16 cellular contexts compared by ENCODE assay signal in genomic region chr12:6145584-6145983, GRCh38. TPM values are rescaled to one million over a fixed set of nuclear protein-coding genes. Genes with fewer than 3 reads are reported as not detected.
DNase-seq lines count a peak whose midpoint lies in the region; ATAC-seq and TF ChIP-seq lines count a peak whose summit lies in the region.
"Had no signal": no experiment of that assay in that cellular context is flagged by ENCODE, and none has a peak within 500 bp of the region (broad histone marks: within the 10 kb centered on the region; RNA-seq: fewer than 3 reads in every experiment).

No MANE protein-coding gene starts in this region.

- H3K27me3 ChIP-seq in CD4-positive, CD25-positive, alpha-beta regulatory T cell (ENCODE audit: control insufficient read depth, insufficient read depth, low read length), result no peaks in the 10 kb centered on the region
- H3K27me3 ChIP-seq in lower lobe of right lung (ENCODE audit: low read depth), result no peaks in the 10 kb centered on the region
- H3K27me3 ChIP-seq: ascending aorta, gastrocnemius medialis had no signal

- DNase-seq in Ammon's horn (ENCODE audit: low spot score) (peak; percentile 42), T-cell (no peak), lower lobe of right lung (no peak), AG08395 (ENCODE audit: low spot score) (no peak), NCI-H2171 (lab: John Stamatoyannopoulos, UW) (no peak)
- peak in 1 of 3 donors; percentile 39 for DNase-seq in CD4-positive, CD25-positive, alpha-beta regulatory T cell
- DNase-seq: activated CD4-positive, alpha-beta memory T cell treated with anti-CD3 and anti-CD28 coated beads, Interleukin-2, amount 10 ng/mL, durations not matched to agents 7 days and 5 days; DMS153; gastrocnemius medialis; HCEC 1CT; mammary epithelial cell; NCI-H1694 treated with DMSO at 0.1 percent for 48 hours; NCI-H446 treated with DMSO at 0.1 percent for 48 hours had no signal

- peaks cover 7 to 45% (median 23%) of the 10 kb centered on the region in 4 donors for H3K4me1 Mint-ChIP-seq in CD4-positive, CD25-positive, alpha-beta regulatory T cell
- peaks cover 39 to 48% (median 43%) of the 10 kb centered on the region in 3 donors for H3K4me1 Mint-ChIP-seq in T-cell

- CTCF ChIA-PET in T-cell (lab: Charles Lee), result interaction anchor here in 1 of 2 donors (0.7 kb wide), 1 partner anchor 189 kb away, joined by 3 read pairs; no protein-coding TSS in a partner anchor

- no peak overlapping the region for H3K4me3 ChIP-seq in CD4-positive, CD25-positive, alpha-beta regulatory T cell (ENCODE audit: low read depth, low read length)
- H3K4me3 ChIP-seq in lower lobe of right lung, result no peak overlapping the region
- H3K4me3 ChIP-seq: ascending aorta, gastrocnemius medialis had no signal

- H3K36me3 Mint-ChIP-seq in CD4-positive, CD25-positive, alpha-beta regulatory T cell, result no peaks in the 10 kb centered on the region
- no peaks in the 10 kb centered on the region for H3K36me3 Mint-ChIP-seq in T-cell

- no peak for TF ChIP-seq CTCF in lower lobe of right lung (IDR thresholded peaks at IDR 0.05)

- intact Hi-C loops in lower lobe of right lung (cut with DNase I), result no loop called here

- no peaks in the 10 kb centered on the region for H3K36me3 ChIP-seq in CD4-positive, CD25-positive, alpha-beta regulatory T cell (ENCODE audit: control insufficient read depth, insufficient read depth, low read length)
- H3K36me3 ChIP-seq in lower lobe of right lung, result no peaks in the 10 kb centered on the region
- H3K36me3 ChIP-seq: ascending aorta, gastrocnemius medialis had no signal

- no peak for ATAC-seq in CD4-positive, CD25-positive, alpha-beta regulatory T cell (ENCODE audit: low read depth in 2 of 2)
- ATAC-seq in T-cell (replicated peaks in 1 of 4), result no peak
- no peak for ATAC-seq in lower lobe of right lung
- no peak for ATAC-seq in GM21786 (IDR thresholded peaks at IDR 0.05; ENCODE audit: unreplicated experiment)
- ATAC-seq: gastrocnemius medialis had no signal

- no peak overlapping the region for H3K27ac ChIP-seq in CD4-positive, CD25-positive, alpha-beta regulatory T cell (ENCODE audit: insufficient read depth, low read length, poor library complexity, severe bottlenecking)
- peak overlapping the region; percentile 56 for H3K27ac ChIP-seq in lower lobe of right lung
- H3K27ac ChIP-seq: ascending aorta, gastrocnemius medialis had no signal

- H3K27me3 Mint-ChIP-seq in CD4-positive, CD25-positive, alpha-beta regulatory T cell, result no peaks in the 10 kb centered on the region
- H3K27me3 Mint-ChIP-seq in T-cell, result peaks cover 0 to 11% of the 10 kb centered on the region in 2 donors
- H3K27me3 Mint-ChIP-seq: activated CD4-positive, alpha-beta memory T cell treated with anti-CD3 and anti-CD28 coated beads, Interleukin-2, amount 10 ng/mL, durations not matched to agents 7 days and 5 days had no signal

- peaks cover 0 to 6% (median 0%) of the 10 kb centered on the region in 7 donors for H3K9me3 Mint-ChIP-seq in CD4-positive, CD25-positive, alpha-beta regulatory T cell
- H3K9me3 Mint-ChIP-seq in T-cell, result no peaks in the 10 kb centered on the region
- H3K9me3 Mint-ChIP-seq: activated CD4-positive, alpha-beta memory T cell treated with anti-CD3 and anti-CD28 coated beads, Interleukin-2, amount 10 ng/mL, durations not matched to agents 7 days and 5 days had no signal

- H3K4me3 Mint-ChIP-seq in CD4-positive, CD25-positive, alpha-beta regulatory T cell, result peak overlapping the region in 2 of 4 donors; percentile 9 to 26
- peak overlapping the region in 2 of 3 donors; percentile 9 to 44 for H3K4me3 Mint-ChIP-seq in T-cell
- H3K4me3 Mint-ChIP-seq: activated CD4-positive, alpha-beta memory T cell treated with anti-CD3 and anti-CD28 coated beads, Interleukin-2, amount 10 ng/mL, durations not matched to agents 7 days and 5 days; nephron had no signal

- H3K9me3 ChIP-seq in CD4-positive, CD25-positive, alpha-beta regulatory T cell (ENCODE audit: control insufficient read depth in 2 of 2, low read length in 2 of 2), result no peaks in the 10 kb centered on the region
- H3K9me3 ChIP-seq in lower lobe of right lung, result no peaks in the 10 kb centered on the region
- H3K9me3 ChIP-seq: ascending aorta, gastrocnemius medialis had no signal

- peaks cover 28% of the 10 kb centered on the region for H3K4me1 ChIP-seq in CD4-positive, CD25-positive, alpha-beta regulatory T cell (ENCODE audit: control insufficient read depth, insufficient read depth, low read length, poor library complexity, severe bottlenecking)
- peaks cover 13% of the 10 kb centered on the region for H3K4me1 ChIP-seq in lower lobe of right lung
- H3K4me1 ChIP-seq: ascending aorta had no signal

- H3K27ac Mint-ChIP-seq in CD4-positive, CD25-positive, alpha-beta regulatory T cell, result peak overlapping the region; percentile 75 to 90 (median 89)
- H3K27ac Mint-ChIP-seq in T-cell, result peak overlapping the region; percentile 36 to 75
- H3K27ac Mint-ChIP-seq: activated CD4-positive, alpha-beta memory T cell treated with anti-CD3 and anti-CD28 coated beads, Interleukin-2, amount 10 ng/mL, durations not matched to agents 7 days and 5 days had no signal

- POLR2A ChIA-PET in T-cell (lab: Charles Lee), result no interaction called here

RNA-seq across cellular contexts. Expression of gene VWF, which starts 21.1 kb away (rescaled TPM):
- 1.3 TPM for total RNA-seq in CD4-positive, CD25-positive, alpha-beta regulatory T cell
- polyA plus RNA-seq in CD4-positive, CD25-positive, alpha-beta regulatory T cell, result not detected
- total RNA-seq in T-cell (under 1 TPM in 4 of 5 donors, not detected in 1; 0.13 to 0.90 (median 0.74) TPM), lower lobe of right lung (468 TPM)
- total RNA-seq: activated CD4-positive, alpha-beta memory T cell treated with anti-CD3 and anti-CD28 coated beads, Interleukin-2, amount 10 ng/mL, durations not matched to agents 7 days and 5 days had no signal

RNA-seq across cellular contexts. Expression of gene CD9, which starts 54.6 kb away (rescaled TPM):
- 3.6 TPM for total RNA-seq in CD4-positive, CD25-positive, alpha-beta regulatory T cell
- 10 to 100 TPM in 1 of 4 donors, 1 to 10 TPM in 3; 4.8 to 10.3 (median 7.4) TPM for polyA plus RNA-seq in CD4-positive, CD25-positive, alpha-beta regulatory T cell
- 1 to 10 TPM; 2.6 to 5.7 (median 3.3) TPM for total RNA-seq in T-cell
- 437 TPM for total RNA-seq in lower lobe of right lung

Comparison
In these comparisons a context has a peak if more than half of its experiments do, and no peak if none do; other contexts are left out.
1. RNA of gene VWF, which starts 21.1 kb away (total RNA-seq): 468 TPM in lower lobe of right lung (single experiment); 1.3 TPM in CD4-positive, CD25-positive, alpha-beta regulatory T cell (single experiment) and 0.13 to 0.90 TPM in T-cell; every median in the first group is over 100 times any median in the second.
2. RNA of gene CD9, which starts 54.6 kb away (total RNA-seq): 437 TPM in lower lobe of right lung (single experiment); 3.6 TPM in CD4-positive, CD25-positive, alpha-beta regulatory T cell (single experiment) and 2.6 to 5.7 TPM in T-cell; every median in the first group is over 10 times any median in the second.